ENCODE assay signal across 17 cellular contexts in genomic region chr11:79219186-79220045, GRCh38.
"Had no signal": no experiment of that assay in that cellular context is flagged by ENCODE, and none has a peak within 500 bp of the region (broad histone marks: within the 10 kb centered on the region; RNA-seq: fewer than 3 reads in every experiment).

No MANE protein-coding gene starts in this region.

- DNase-seq: activated CD4-positive, alpha-beta T cell treated with anti-CD3 and anti-CD28 coated beads for 36 hours; activated CD8-positive, alpha-beta memory T cell treated with anti-CD3 and anti-CD28 coated beads, Interleukin-2, amount 50 U/mL, for 4 hours; activated CD8-positive, alpha-beta T cell treated with anti-CD3 and anti-CD28 coated beads for 36 hours; activated naive CD4-positive, alpha-beta T cell; activated naive CD8-positive, alpha-beta T cell treated with anti-CD3 and anti-CD28 coated beads, Interleukin-2, amount 50 U/mL, for 24 hours; central memory CD4-positive, alpha-beta T cell; effector CD8-positive, alpha-beta T cell; erythroblast; left lung; mesenchymal stem cell; occipital lobe; right lobe of liver; stimulated activated CD4-positive, alpha-beta T cell treated with anti-CD3 and anti-CD28 coated beads, Interleukin-1b, Interleukin-23, amount 100 ng/mL, for 48 hours; stimulated activated naive B cell treated with anti-CD40 and anti-IgM and Interleukin-4, amounts not matched to agents 10 μg/mL and 1 μg/mL and 100 μg/mL, for 72 hours; substantia nigra had no signal

- H3K4me3 ChIP-seq: coronary artery, left lung, right lobe of liver had no signal

- H3K36me3 ChIP-seq: left lung, right lobe of liver had no signal

- H3K4me1 ChIP-seq: left lung, right lobe of liver had no signal

- ATAC-seq: activated CD4-positive, alpha-beta T cell treated with anti-CD3 and anti-CD28 coated beads for 36 hours; activated CD8-positive, alpha-beta T cell treated with anti-CD3 and anti-CD28 coated beads for 36 hours; activated naive CD8-positive, alpha-beta T cell treated with anti-CD3 and anti-CD28 coated beads, Interleukin-2, amount 50 U/mL, for 24 hours; left lung; right lobe of liver had no signal

- H3K27me3 ChIP-seq: left lung, right lobe of liver had no signal

- H3K27ac ChIP-seq: coronary artery, left lung, right lobe of liver, VCaP had no signal

- H3K9me3 ChIP-seq: right lobe of liver had no signal
